8 cellular contexts compared by ENCODE assay signal in the genomic region with DNA sequence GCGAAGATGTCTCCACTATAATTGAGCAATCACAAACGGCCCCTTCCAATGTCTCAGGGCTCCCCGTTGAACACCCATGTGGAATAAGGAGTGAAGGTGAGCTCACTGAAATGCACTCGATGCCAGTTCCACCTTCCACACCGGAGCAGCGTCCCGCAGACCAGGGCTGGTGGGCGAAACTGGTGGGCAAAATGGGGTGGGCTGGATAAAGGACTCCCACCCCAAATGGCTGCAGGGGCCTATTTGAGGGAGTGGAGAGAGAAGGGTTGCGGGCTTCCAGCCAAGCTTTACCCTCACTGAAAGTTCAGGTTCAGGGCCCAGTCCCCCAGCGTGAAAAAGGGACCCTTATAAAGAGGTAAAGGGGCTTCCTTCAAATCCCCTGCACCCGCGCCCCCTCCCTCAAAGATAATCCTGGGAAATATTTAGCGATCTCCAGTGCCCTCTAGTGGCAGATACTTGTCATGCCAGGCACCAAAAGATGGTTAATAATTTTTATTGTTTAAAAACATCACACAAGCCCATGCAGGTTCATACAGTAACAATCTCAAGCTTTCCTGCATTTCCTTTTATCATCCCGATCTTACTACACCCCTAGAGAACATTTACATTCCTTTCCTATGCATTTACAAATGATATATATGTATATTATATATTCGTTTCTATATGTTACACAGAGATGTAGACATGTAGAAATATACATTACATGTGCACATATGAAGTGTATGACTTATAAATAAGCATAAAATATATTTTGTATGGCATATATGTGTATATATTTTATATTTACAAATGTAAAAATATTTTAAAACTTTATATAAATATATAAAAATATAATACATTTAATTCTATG. TPM values are rescaled to one million over a fixed set of nuclear protein-coding genes. Genes with fewer than 3 reads are reported as not detected.
DNase-seq lines count a peak whose midpoint lies in the region; ATAC-seq and TF ChIP-seq lines count a peak whose summit lies in the region.

No MANE protein-coding gene starts in this region.

- no peaks in the 10 kb centered on the region for H3F3A ChIP-seq in Loucy (ENCODE audit: low read depth)

- H3K27me3 ChIP-seq in Loucy (ENCODE audit: insufficient read depth, low read length, poor library complexity, severe bottlenecking) = peaks cover 34% of the 10 kb centered on the region
- no peaks in the 10 kb centered on the region for H3K27me3 ChIP-seq in body of pancreas
- peaks cover 33% of the 10 kb centered on the region for H3K27me3 ChIP-seq in lower lobe of right lung (ENCODE audit: low read depth)
- H3K27me3 ChIP-seq in MG63 = no peaks in the 10 kb centered on the region

- H3K9ac ChIP-seq in Loucy (ENCODE audit: low read depth, low read length, poor library complexity, severe bottlenecking) = no peak overlapping the region

- WGBS in body of pancreas, 2 donors = 19 to 24% methylated on average over 9 to 15 of the region's 15 CpGs

- no peak overlapping the region for H3K27ac Mint-ChIP-seq in activated CD4-positive, alpha-beta T cell treated with anti-CD3 and anti-CD28 coated beads, Interleukin-2, amount 10 ng/mL, durations not matched to agents 24 days and 14 days

- H3K9me3 Mint-ChIP-seq in activated CD4-positive, alpha-beta T cell treated with anti-CD3 and anti-CD28 coated beads, Interleukin-2, amount 10 ng/mL, durations not matched to agents 24 days and 14 days = no peaks in the 10 kb centered on the region

- no peak overlapping the region for H2AFZ ChIP-seq in Loucy (ENCODE audit: low read length)

- H3K27me3 Mint-ChIP-seq in activated CD4-positive, alpha-beta T cell treated with anti-CD3 and anti-CD28 coated beads, Interleukin-2, amount 10 ng/mL, durations not matched to agents 24 days and 14 days = peaks cover 23% of the 10 kb centered on the region

- intact Hi-C loops in activated CD4-positive, alpha-beta T cell treated with anti-CD3 and anti-CD28 coated beads, Interleukin-2, amount 10 ng/mL, durations not matched to agents 24 days and 14 days (cut with micrococcal nuclease) = loop anchor here (1.0 to 5.0 kb wide), 5 partner anchors 15 to 336 kb away; no protein-coding TSS in a partner anchor
- intact Hi-C loops in body of pancreas (cut with DNase I) (no loop called here), lower lobe of right lung (cut with DNase I) (no loop called here)

- peak; percentile 72 for DNase-seq in activated CD4-positive, alpha-beta T cell treated with anti-CD3 and anti-CD28 coated beads, Interleukin-2, amount 10 ng/mL, durations not matched to agents 24 days and 14 days
- no peak for DNase-seq in activated CD4-positive, alpha-beta T cell treated with anti-CD3 and anti-CD28 coated beads, Interleukin-2, amount 50 U/mL, for 48 hours
- DNase-seq in body of pancreas (peak in 2 of 4 donors; percentile 16 to 18), lower lobe of right lung (no peak), DMS79 treated with DMSO at 0.1 percent for 48 hours (lab: John Stamatoyannopoulos, UW) (no peak), MG63 (no peak)

- no peak for TF ChIP-seq POLR2A in body of pancreas (IDR thresholded peaks at IDR 0.05)

- no peak overlapping the region for H3K4me2 ChIP-seq in Loucy (ENCODE audit: low read depth, low read length, poor library complexity, severe bottlenecking)

- TF ChIP-seq CTCF in Loucy (conservative IDR thresholded peaks at IDR 0.05; ENCODE audit: low read length) (peak; percentile 98), body of pancreas (IDR thresholded peaks at IDR 0.05) (peak; percentile 64 to 87 (median 68)), lower lobe of right lung (IDR thresholded peaks at IDR 0.05) (peak; percentile 83)

- no peak overlapping the region for H3K27ac ChIP-seq in body of pancreas
- no peak overlapping the region for H3K27ac ChIP-seq in lower lobe of right lung

- H3K4me3 Mint-ChIP-seq in activated CD4-positive, alpha-beta T cell treated with anti-CD3 and anti-CD28 coated beads, Interleukin-2, amount 10 ng/mL, durations not matched to agents 24 days and 14 days = no peak overlapping the region

- no peaks in the 10 kb centered on the region for H3K36me3 Mint-ChIP-seq in activated CD4-positive, alpha-beta T cell treated with anti-CD3 and anti-CD28 coated beads, Interleukin-2, amount 10 ng/mL, durations not matched to agents 24 days and 14 days (ENCODE audit: low read depth)

- no peaks in the 10 kb centered on the region for H4K20me1 ChIP-seq in Loucy (ENCODE audit: insufficient read depth, low read length, poor library complexity, severe bottlenecking)

- H3K9me3 ChIP-seq in Loucy (ENCODE audit: insufficient read depth, low read depth, low read length) = no peaks in the 10 kb centered on the region
- no peaks in the 10 kb centered on the region for H3K9me3 ChIP-seq in body of pancreas
- no peaks in the 10 kb centered on the region for H3K9me3 ChIP-seq in lower lobe of right lung
- no peaks in the 10 kb centered on the region for H3K9me3 ChIP-seq in MG63

- no peaks in the 10 kb centered on the region for H3K79me2 ChIP-seq in Loucy (ENCODE audit: insufficient read depth, low read length)

- no peaks in the 10 kb centered on the region for H3K9me2 ChIP-seq in Loucy (replicated peaks; ENCODE audit: low read depth, low read length)

- H3K4me3 ChIP-seq in Loucy (ENCODE audit: low read length, poor library complexity, severe bottlenecking) = no peak overlapping the region
- H3K4me3 ChIP-seq in body of pancreas = no peak overlapping the region
- H3K4me3 ChIP-seq in lower lobe of right lung = no peak overlapping the region
- no peak overlapping the region for H3K4me3 ChIP-seq in MG63

- H3K4me1 ChIP-seq in Loucy (ENCODE audit: insufficient read depth, low read length, poor library complexity, severe bottlenecking) = no peaks in the 10 kb centered on the region
- no peaks in the 10 kb centered on the region for H3K4me1 ChIP-seq in body of pancreas
- H3K4me1 ChIP-seq in lower lobe of right lung = no peaks in the 10 kb centered on the region

- H3K36me3 ChIP-seq in Loucy (ENCODE audit: insufficient read depth, low read length) = no peaks in the 10 kb centered on the region
- H3K36me3 ChIP-seq in body of pancreas (replicated peaks in 1 of 2; ENCODE audit: insufficient read depth in 1 of 2, low read depth in 2 of 2) = no peaks in the 10 kb centered on the region
- H3K36me3 ChIP-seq in lower lobe of right lung = no peaks in the 10 kb centered on the region
- no peaks in the 10 kb centered on the region for H3K36me3 ChIP-seq in MG63

- peaks cover 4% of the 10 kb centered on the region for H3K4me1 Mint-ChIP-seq in activated CD4-positive, alpha-beta T cell treated with anti-CD3 and anti-CD28 coated beads, Interleukin-2, amount 10 ng/mL, durations not matched to agents 24 days and 14 days

- ATAC-seq in body of pancreas (peak; percentile 4), lower lobe of right lung (no peak), GM19324 (IDR thresholded peaks at IDR 0.05; ENCODE audit: low FRiP score, unreplicated experiment) (no peak)

RNA-seq across cellular contexts. Expression of a gene that starts 58.2 kb away (rescaled TPM):
- total RNA-seq in activated CD4-positive, alpha-beta T cell treated with anti-CD3 and anti-CD28 coated beads, Interleukin-2, amount 10 ng/mL, durations not matched to agents 24 days and 14 days = not detected in 2 replicates
- total RNA-seq in body of pancreas (1 to 10 TPM; 3.1 to 9.6 TPM), lower lobe of right lung (not detected)
- total RNA-seq in MG63 (2014; rRNA removed; shearing (Covaris generic); ENCODE audit: low replicate concordance) = 3.1 and 8.1 TPM in 2 replicates
